Comparison of ENCODE assay signal across 18 cellular contexts in the genomic region with DNA sequence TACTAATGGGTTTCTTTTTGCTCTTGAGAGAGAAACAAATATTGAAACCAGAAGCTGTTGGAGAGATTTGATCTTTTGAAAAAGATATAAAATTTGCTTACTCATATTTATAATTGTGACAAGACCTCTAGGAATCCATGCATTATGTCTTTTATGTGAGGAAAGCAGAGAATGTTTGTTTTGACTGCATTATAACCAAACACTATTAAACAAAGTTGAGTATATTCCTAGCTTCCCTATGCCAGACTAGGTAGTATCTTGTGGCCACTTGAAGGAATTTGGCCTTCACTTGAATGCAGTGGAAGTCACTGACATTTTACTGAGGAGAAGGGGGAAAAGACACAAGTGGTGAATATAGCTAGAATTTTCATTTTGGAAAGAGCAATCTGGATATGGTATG.
DNase-seq lines count a peak whose midpoint lies in the region; ATAC-seq, FAIRE-seq and TF ChIP-seq lines count a peak whose summit lies in the region.
"Had no signal": no experiment of that assay in that cellular context is flagged by ENCODE, and none has a peak within 500 bp of the region (broad histone marks: within the 10 kb centered on the region; RNA-seq: fewer than 3 reads in every experiment).

No MANE protein-coding gene starts in this region.

- no peak for FAIRE-seq in A549 (lab: Jason Lieb, UNC)
- FAIRE-seq: G401.6, GM12891, H1, HepG2 had no signal

- H4K91ac ChIP-seq in IMR-90 (ENCODE audit: insufficient read depth, low read depth, low read length): no peak overlapping the region

- no peaks in the 10 kb centered on the region for H3K9me1 ChIP-seq in IMR-90 (ENCODE audit: insufficient read depth, low read length)

- H3K27ac ChIP-seq in A549 (no peak overlapping the region), IMR-90 (ENCODE audit: insufficient read depth, low read length) (no peak overlapping the region), heart right ventricle (no peak overlapping the region)
- H3K27ac ChIP-seq: 22Rv1, BLaER1, KMS-11 had no signal

- POLR2A ChIA-PET in A549 (lab: Yijun Ruan, JAX): no interaction called here
- POLR2A ChIA-PET in IMR-90 (lab: Charles Lee; ENCODE audit: unreplicated experiment): no interaction called here

- H3K79me1 ChIP-seq in IMR-90 (ENCODE audit: low read depth in 1 of 2, low read length in 2 of 2): no peaks in the 10 kb centered on the region

- CTCF ChIA-PET in A549 (lab: Yijun Ruan, JAX) (no interaction called here), IMR-90 (lab: Yijun Ruan, JAX) (interaction anchor here (0.6 kb wide), 1 partner anchor 800 kb away, joined by 5 read pairs; no protein-coding TSS in a partner anchor)

- no peak overlapping the region for H2AFZ ChIP-seq in IMR-90 (replicated peaks; ENCODE audit: low read length, poor library complexity)

- H3K56ac ChIP-seq in IMR-90 (ENCODE audit: extremely low read depth, insufficient read depth, low read length): no peak overlapping the region

- H3K4me1 ChIP-seq in A549 (peaks cover 30% of the 10 kb centered on the region), IMR-90 (ENCODE audit: control insufficient read depth, insufficient read depth, low read length) (peaks cover 2% of the 10 kb centered on the region; the same call in 1 of the 2 replicates), adipocyte (ENCODE audit: control insufficient read depth, insufficient read depth, low read length) (peaks cover 16% of the 10 kb centered on the region), heart right ventricle (peaks cover 0 to 11% (median 0%) of the 10 kb centered on the region in 9 donors)

- H4K8ac ChIP-seq in IMR-90 (ENCODE audit: low read depth in 2 of 2, low read length in 2 of 2): no peak overlapping the region

- H3K4ac ChIP-seq in IMR-90 (ENCODE audit: low read depth, low read length): no peak overlapping the region

- H3K14ac ChIP-seq in IMR-90 (replicated peaks; ENCODE audit: low read depth, low read length): no peak overlapping the region

- intact Hi-C loops in IMR-90 (cut with micrococcal nuclease) (no loop called here), heart right ventricle (cut with DNase I) (no loop called here)

- no peak overlapping the region for H2BK120ac ChIP-seq in IMR-90 (ENCODE audit: low read depth, low read length)

- H2BK15ac ChIP-seq in IMR-90 (ENCODE audit: low read depth, low read length): no peak overlapping the region; the same call in 2 of the 3 replicates

- H4K20me1 ChIP-seq in IMR-90 (ENCODE audit: insufficient read depth, low read length): no peaks in the 10 kb centered on the region
- H4K20me1 ChIP-seq: BLaER1 had no signal

- BruUV-seq in IMR-90 (replicated peaks; lab: Mats Ljungman, UMichigan): no TSS peak

- ATAC-seq in A549 (no peak), IMR-90 (ENCODE audit: low read depth) (peak; percentile 14; the same call in 1 of the 2 replicates), heart right ventricle (no peak), GM19328 (IDR thresholded peaks at IDR 0.05; ENCODE audit: unreplicated experiment) (no peak)
- ATAC-seq: HepG2 had no signal

- no peak overlapping the region for H3K4me2 ChIP-seq in A549
- no peak overlapping the region for H3K4me2 ChIP-seq in IMR-90 (ENCODE audit: low read depth, low read length)
- H3K4me2 ChIP-seq: BLaER1, KMS-11 had no signal

- no peaks in the 10 kb centered on the region for H3K9me3 ChIP-seq in A549
- no peaks in the 10 kb centered on the region for H3K9me3 ChIP-seq in IMR-90 (ENCODE audit: control insufficient read depth, insufficient read depth, low read length)
- H3K9me3 ChIP-seq in adipocyte (ENCODE audit: control insufficient read depth, low read length): no peaks in the 10 kb centered on the region
- H3K9me3 ChIP-seq in heart right ventricle: no peaks in the 10 kb centered on the region
- H3K9me3 ChIP-seq: BLaER1 had no signal

- no peak overlapping the region for H3K18ac ChIP-seq in IMR-90 (ENCODE audit: low read depth, low read length)

- no peak overlapping the region for H2BK5ac ChIP-seq in IMR-90 (ENCODE audit: low read depth, low read length, poor library complexity, severe bottlenecking)

- dilution Hi-C loops in IMR-90 (cut with HindIII; ENCODE audit: low sequenced_read_pairs, unreplicated experiment): no loop called here

- no peak overlapping the region for H2AK5ac ChIP-seq in IMR-90 (ENCODE audit: low read depth, low read length)

- H2AK9ac ChIP-seq in IMR-90 (replicated peaks; ENCODE audit: low read depth, low read length, poor library complexity): no peak overlapping the region

- no peak for TF ChIP-seq EP300 in A549 (IDR thresholded peaks at IDR 0.05)

- H3K36me3 ChIP-seq in IMR-90 (ENCODE audit: control insufficient read depth, insufficient read depth, low read length) (no peaks in the 10 kb centered on the region), adipocyte (ENCODE audit: control insufficient read depth, insufficient read depth, low read length, severe bottlenecking) (no peaks in the 10 kb centered on the region), heart right ventricle (no peaks in the 10 kb centered on the region)
- H3K36me3 ChIP-seq: BLaER1 had no signal

- DNase-seq in A549 (ENCODE audit: low read depth in 1 of 2, low spot score in 1 of 2): no peak
- DNase-seq in IMR-90: no peak
- peak; percentile 20 for DNase-seq in adipocyte (ENCODE audit: low read depth)
- DNase-seq in superior temporal gyrus (ENCODE audit: extremely low spot score): peak; percentile 9
- no peak for DNase-seq in COR-L47 (lab: John Stamatoyannopoulos, UW)
- DNase-seq in heart right ventricle: no peak
- DNase-seq: Calu3; CD4-positive, alpha-beta memory T cell; DMS79 treated with DMSO at 0.1 percent for 48 hours; H9 had no signal

- H2BK20ac ChIP-seq in IMR-90 (ENCODE audit: low read depth, low read length): no peak overlapping the region

- H3K4me3 ChIP-seq in A549 (no peak overlapping the region), IMR-90 (ENCODE audit: insufficient read depth, low read depth, low read length) (no peak overlapping the region), adipocyte (ENCODE audit: low read length) (no peak overlapping the region), heart right ventricle (no peak overlapping the region)
- H3K4me3 ChIP-seq: BLaER1 had no signal

- no peak for TF ChIP-seq POLR2A in A549 (IDR thresholded peaks at IDR 0.05; ENCODE audit: low read length)
- no peak for TF ChIP-seq POLR2A in IMR-90 (IDR thresholded peaks at IDR 0.05; ENCODE audit: low read depth, low read length)

- H3K9ac ChIP-seq in IMR-90 (ENCODE audit: low read depth, low read length) (no peak overlapping the region), adipocyte (ENCODE audit: low read length) (no peak overlapping the region)
- H3K9ac ChIP-seq: BLaER1, KMS-11 had no signal

- TF ChIP-seq RAD21 in A549 (conservative IDR thresholded peaks at IDR 0.05 in 1 of 2, IDR thresholded peaks at IDR 0.05 in 1 of 2) (no peak), IMR-90 (IDR thresholded peaks at IDR 0.05; ENCODE audit: low read length) (no peak)

- H4K5ac ChIP-seq in IMR-90 (ENCODE audit: low read depth, low read length): no peak overlapping the region

- no peak for TF ChIP-seq CTCF in A549 (IDR thresholded peaks at IDR 0.05)
- TF ChIP-seq CTCF in IMR-90 (conservative IDR thresholded peaks at IDR 0.05; ENCODE audit: low read depth, low read length): no peak
- no peak for TF ChIP-seq CTCF in heart right ventricle (IDR thresholded peaks at IDR 0.05)

- no peak overlapping the region for H3K23ac ChIP-seq in IMR-90 (ENCODE audit: low read depth, low read length)

- in situ Hi-C loops in IMR-90 (cut with MboI; ENCODE audit: low sequenced_read_pairs): no loop called here

- H3K27me3 ChIP-seq in IMR-90 (ENCODE audit: control insufficient read depth, insufficient read depth, low read length) (no peaks in the 10 kb centered on the region), adipocyte (replicated peaks; ENCODE audit: control insufficient read depth, insufficient read depth, low read length) (no peaks in the 10 kb centered on the region), heart right ventricle (no peaks in the 10 kb centered on the region)
- H3K27me3 ChIP-seq: BLaER1 had no signal

TF ChIP-seq in A549, 52 proteins besides CTCF, POLR2A, EP300 and RAD21:
- peak; percentile 16; the same call in 1 of the 2 replicates for TF ChIP-seq GATA3 (IDR thresholded peaks at IDR 0.05; ENCODE audit: borderline replicate concordance)
- TF ChIP-seq CHD4 (IDR thresholded peaks at IDR 0.05; ENCODE audit: borderline replicate concordance): no peak

TF ChIP-seq in IMR-90, 13 proteins besides CTCF, POLR2A, EP300 and RAD21 (continues in another document):
- TF ChIP-seq RCOR1 (IDR thresholded peaks at IDR 0.05; ENCODE audit: insufficient replicate concordance, low read length) (no peak), FOS (IDR thresholded peaks at IDR 0.05; ENCODE audit: low read depth, low read length) (no peak), BHLHE40 (IDR thresholded peaks at IDR 0.05; ENCODE audit: low read depth, low read length) (no peak), MXI1 (IDR thresholded peaks at IDR 0.05; ENCODE audit: borderline replicate concordance, low read depth, low read length) (no peak), RFX5 (IDR thresholded peaks at IDR 0.05; ENCODE audit: low read depth, low read length) (no peak), MAFK (IDR thresholded peaks at IDR 0.05; ENCODE audit: low read depth, low read length) (no peak), MAZ (IDR thresholded peaks at IDR 0.05; ENCODE audit: borderline replicate concordance, low read depth, low read length) (no peak), NFE2L2 (IDR thresholded peaks at IDR 0.05; ENCODE audit: low read depth, low read length) (no peak), SMC3 (IDR thresholded peaks at IDR 0.05; ENCODE audit: low read depth, low read length) (no peak), CHD1 (IDR thresholded peaks at IDR 0.05; ENCODE audit: low read depth, low read length) (no peak)
- TF ChIP-seq, protein P1, sequence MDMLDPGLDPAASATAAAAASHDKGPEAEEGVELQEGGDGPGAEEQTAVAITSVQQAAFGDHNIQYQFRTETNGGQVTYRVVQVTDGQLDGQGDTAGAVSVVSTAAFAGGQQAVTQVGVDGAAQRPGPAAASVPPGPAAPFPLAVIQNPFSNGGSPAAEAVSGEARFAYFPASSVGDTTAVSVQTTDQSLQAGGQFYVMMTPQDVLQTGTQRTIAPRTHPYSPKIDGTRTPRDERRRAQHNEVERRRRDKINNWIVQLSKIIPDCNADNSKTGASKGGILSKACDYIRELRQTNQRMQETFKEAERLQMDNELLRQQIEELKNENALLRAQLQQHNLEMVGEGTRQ (IDR thresholded peaks at IDR 0.05; ENCODE audit: low read depth, low read length): no peak
- TF ChIP-seq, protein P2, sequence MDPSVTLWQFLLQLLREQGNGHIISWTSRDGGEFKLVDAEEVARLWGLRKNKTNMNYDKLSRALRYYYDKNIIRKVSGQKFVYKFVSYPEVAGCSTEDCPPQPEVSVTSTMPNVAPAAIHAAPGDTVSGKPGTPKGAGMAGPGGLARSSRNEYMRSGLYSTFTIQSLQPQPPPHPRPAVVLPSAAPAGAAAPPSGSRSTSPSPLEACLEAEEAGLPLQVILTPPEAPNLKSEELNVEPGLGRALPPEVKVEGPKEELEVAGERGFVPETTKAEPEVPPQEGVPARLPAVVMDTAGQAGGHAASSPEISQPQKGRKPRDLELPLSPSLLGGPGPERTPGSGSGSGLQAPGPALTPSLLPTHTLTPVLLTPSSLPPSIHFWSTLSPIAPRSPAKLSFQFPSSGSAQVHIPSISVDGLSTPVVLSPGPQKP (IDR thresholded peaks at IDR 0.05; ENCODE audit: borderline replicate concordance, low read depth, low read length): no peak

Comparison
In these comparisons a context has a peak if more than half of its experiments do, and no peak if none do; other contexts are left out.
1. DNase-seq: peak in adipocyte (single experiment) and superior temporal gyrus (single experiment); none in A549 (0 of 2), IMR-90 (single experiment), COR-L47 (single experiment) and heart right ventricle (0 of 2).